Comparison of ENCODE assay signal across 25 cellular contexts in the genomic region with DNA sequence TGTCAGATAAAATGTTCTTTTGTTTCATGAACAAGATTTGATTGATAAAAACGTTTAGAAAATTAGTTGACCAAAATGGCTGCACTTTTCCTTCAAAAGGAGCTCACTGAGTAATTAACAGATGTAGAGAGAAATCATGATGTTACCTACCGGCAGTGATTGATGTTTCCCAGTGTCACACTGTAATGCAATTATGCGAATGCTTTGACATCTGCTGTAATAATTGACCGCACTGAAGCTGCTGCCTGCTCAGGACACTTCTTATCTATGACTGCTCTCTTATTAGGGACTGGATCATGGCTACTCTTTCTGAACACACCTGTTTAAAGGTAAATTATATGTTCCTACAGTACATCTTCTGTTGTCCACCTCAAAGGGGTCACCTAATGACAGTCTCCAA.
"Had no signal": no experiment of that assay in that cellular context is flagged by ENCODE, and none has a peak within 500 bp of the region (broad histone marks: within the 10 kb centered on the region; RNA-seq: fewer than 3 reads in every experiment).

No MANE protein-coding gene starts in this region.

- H3K27me3 ChIP-seq: body of pancreas, cardiac muscle cell, esophagus squamous epithelium, gastrocnemius medialis, sigmoid colon, testis, uterus had no signal

- H3K36me3 ChIP-seq: cardiac muscle cell, esophagus squamous epithelium, gastrocnemius medialis, sigmoid colon, uterus had no signal

- H3K4me2 ChIP-seq: smooth muscle cell had no signal

- ATAC-seq: activated naive CD8-positive, alpha-beta T cell treated with anti-CD3 and anti-CD28 coated beads, Interleukin-2, amount 50 U/mL, for 24 hours; body of pancreas; gastrocnemius medialis; left ventricle myocardium superior; natural killer cell; stimulated activated naive B cell treated with anti-CD40 and anti-IgM and Interleukin-4, amounts not matched to agents 10 μg/mL and 1 μg/mL and 100 μg/mL, for 72 hours had no signal

- DNase-seq: activated CD4-positive, alpha-beta T cell treated with anti-CD3 and anti-CD28 coated beads for 4 hours; activated CD4-positive, alpha-beta T cell treated with anti-CD3 and anti-CD28 coated beads, Interleukin-2, amount 50 U/mL, for 48 hours; activated CD4-positive, CD25-positive, alpha-beta regulatory T cell; activated gamma-delta T cell; activated naive CD4-positive, alpha-beta T cell treated with anti-CD3 and anti-CD28 coated beads, Interleukin-2, amount 50 U/mL, for 16 hours; activated naive CD8-positive, alpha-beta T cell treated with anti-CD3 and anti-CD28 coated beads, Interleukin-2, amount 50 U/mL, for 24 hours; body of pancreas; cortex of kidney; endodermal cell; esophagus squamous epithelium; gastrocnemius medialis; head of caudate nucleus; hypothalamus; left ventricle myocardium superior; mammary epithelial cell; natural killer cell; retina; sigmoid colon; stimulated activated CD4-positive, alpha-beta T cell treated with anti-CD3 and anti-CD28 coated beads, Interleukin-15, amount 100 ng/mL, for 24 hours; stimulated activated CD8-positive, alpha-beta memory T cell treated with anti-CD3 and anti-CD28 coated beads, Interleukin-4, amount 100 ng/mL, for 48 hours; stimulated activated naive B cell treated with anti-CD40 and anti-IgM and Interleukin-4, amounts not matched to agents 10 μg/mL and 1 μg/mL and 100 μg/mL, for 72 hours; testis; uterus had no signal

- H3K4me3 ChIP-seq: body of pancreas, cardiac muscle cell, esophagus squamous epithelium, gastrocnemius medialis, sigmoid colon, smooth muscle cell, testis, uterus had no signal

- H3K4me1 ChIP-seq: body of pancreas, esophagus squamous epithelium, gastrocnemius medialis, sigmoid colon, testis, uterus had no signal

- H3K27ac ChIP-seq: body of pancreas, cardiac muscle cell, esophagus squamous epithelium, gastrocnemius medialis, sigmoid colon, testis, uterus had no signal

- H3K9me3 ChIP-seq: body of pancreas, esophagus squamous epithelium, gastrocnemius medialis, sigmoid colon, testis, uterus had no signal
